Comparison of ENCODE assay signal across 27 cellular contexts in genomic region chr2:42331569-42332284, GRCh38. TPM values are rescaled to one million over a fixed set of nuclear protein-coding genes. Genes with fewer than 3 reads are reported as not detected.
A peak's percentile ranks its signal among the peaks of the same experiment; 100 is the strongest.
DNase-seq lines count a peak whose midpoint lies in the region; ATAC-seq, FAIRE-seq and TF ChIP-seq lines count a peak whose summit lies in the region.
"Had no signal": no experiment of that assay in that cellular context is flagged by ENCODE, and none has a peak within 500 bp of the region (broad histone marks: within the 10 kb centered on the region; RNA-seq: fewer than 3 reads in every experiment).

No MANE protein-coding gene starts in this region.

- H3K4me3 ChIP-seq in astrocyte (ENCODE audit: insufficient read depth, low read depth, low read length), result no peak overlapping the region
- H3K4me3 ChIP-seq: GM23338, neural progenitor cell, prostate gland, upper lobe of left lung had no signal

- no peak for TF ChIP-seq CTCF in astrocyte (IDR thresholded peaks at IDR 0.05; ENCODE audit: insufficient read depth, low read depth, low read length)

- H3K79me2 ChIP-seq in astrocyte (ENCODE audit: insufficient read depth, low read length), result peaks cover 5% of the 10 kb centered on the region

- H3K27me3 ChIP-seq in astrocyte (ENCODE audit: insufficient read depth, low read length), result no peaks in the 10 kb centered on the region
- H3K27me3 ChIP-seq: neural progenitor cell, upper lobe of left lung had no signal

- no peak for DNase-seq in stimulated activated naive CD8-positive, alpha-beta T cell treated with anti-CD3 and anti-CD28 coated beads, Interleukin-15, Interleukin-2, amounts not matched to agents 100 U/mL and 50 U/mL, for 24 hours
- DNase-seq in astrocyte (ENCODE audit: low read depth) (no peak), iris pigment epithelial cell (ENCODE audit: low read depth) (peak; percentile 74), DMS153 treated with DMSO at 0.1 percent for 48 hours (lab: John Stamatoyannopoulos, UW; ENCODE audit: unreplicated experiment) (no peak), DMS 273 (lab: John Stamatoyannopoulos, UW; ENCODE audit: unreplicated experiment) (no peak)
- no peak for DNase-seq in stimulated activated naive B cell treated with anti-CD40 and anti-IgM and Interleukin-4, amounts not matched to agents 10 μg/mL and 1 μg/mL and 100 μg/mL, for 72 hours
- DNase-seq: amygdala; caudate nucleus; DMS79 treated with DMSO at 0.1 percent for 48 hours; KG1; NCI-H1930; NCI-H446 treated with DMSO at 0.1 percent for 48 hours; RPMI8226; small intestine; stimulated activated CD4-positive, alpha-beta T cell treated with anti-CD3 and anti-CD28 coated beads, Interleukin-4, amount 100 ng/mL, for 1 hour; T1000; upper lobe of left lung had no signal

- H3K27ac Mint-ChIP-seq in stimulated activated naive CD8-positive, alpha-beta T cell treated with anti-CD3 and anti-CD28 coated beads, Interleukin-15, Interleukin-2, amounts not matched to agents 100 ng/mL and 50 ng/mL, for 24 hours, result peak overlapping the region; percentile 65
- H3K27ac Mint-ChIP-seq in astrocyte (ENCODE audit: unreplicated experiment), result peak overlapping the region; percentile 16
- H3K27ac Mint-ChIP-seq in stimulated activated naive B cell treated with anti-CD40 and anti-IgM and Interleukin-4, amounts not matched to agents 10 μg/mL and 1 μg/mL and 100 μg/mL, for 72 hours, result peak overlapping the region; percentile 31
- H3K27ac Mint-ChIP-seq: activated T-helper 2 cell treated with anti-CD3 and anti-CD28 coated beads, Interferon-gamma antibody, Interleukin-2, Interleukin-4, amounts not matched to agents 10 μg/mL and 5 μg/mL and 100 μg/mL, durations not matched to agents 14 hours and 24 hours and 36 hours; GM23338; neural progenitor cell had no signal

- ATAC-seq in stimulated activated naive CD8-positive, alpha-beta T cell treated with anti-CD3 and anti-CD28 coated beads, Interleukin-15, Interleukin-2, amounts not matched to agents 100 U/mL and 50 U/mL, for 24 hours, result no peak
- no peak for ATAC-seq in stimulated activated naive B cell treated with anti-CD40 and anti-IgM and Interleukin-4, amounts not matched to agents 10 μg/mL and 1 μg/mL and 100 μg/mL, for 72 hours (replicated peaks)
- no peak for ATAC-seq in HG03095 (IDR thresholded peaks at IDR 0.05; ENCODE audit: unreplicated experiment)
- ATAC-seq: activated CD4-positive, CD25-positive, alpha-beta regulatory T cell treated with anti-CD3 and anti-CD28 coated beads, Interleukin-2, amount 50 U/mL, for 24 hours; GM23338; SK-N-SH treated with all-trans-retinoic acid at 6 μM for 48 hours had no signal

- H2AFZ ChIP-seq in astrocyte (ENCODE audit: low read depth, low read length), result no peak overlapping the region
- H2AFZ ChIP-seq: GM23338, neural progenitor cell had no signal

- peaks cover 76% of the 10 kb centered on the region for H3K36me3 Mint-ChIP-seq in stimulated activated naive CD8-positive, alpha-beta T cell treated with anti-CD3 and anti-CD28 coated beads, Interleukin-15, Interleukin-2, amounts not matched to agents 100 ng/mL and 50 ng/mL, for 24 hours (ENCODE audit: low read depth)
- peaks cover 24% of the 10 kb centered on the region for H3K36me3 Mint-ChIP-seq in astrocyte (ENCODE audit: low read depth, unreplicated experiment)
- peaks cover 36 to 50% of the 10 kb centered on the region in 2 donors for H3K36me3 Mint-ChIP-seq in stimulated activated naive B cell treated with anti-CD40 and anti-IgM and Interleukin-4, amounts not matched to agents 10 μg/mL and 1 μg/mL and 100 μg/mL, for 72 hours

- H3K4me1 ChIP-seq in astrocyte (ENCODE audit: insufficient read depth, low read length), result no peaks in the 10 kb centered on the region
- H3K4me1 ChIP-seq: prostate gland, upper lobe of left lung had no signal

- H3K4me2 ChIP-seq in astrocyte (ENCODE audit: low read length), result no peak overlapping the region
- H3K4me2 ChIP-seq: GM23338, neural progenitor cell had no signal

- H4K20me1 ChIP-seq in astrocyte (ENCODE audit: insufficient read depth, low read length), result no peaks in the 10 kb centered on the region

- H3K9ac ChIP-seq in astrocyte (ENCODE audit: low read length), result no peak overlapping the region
- H3K9ac ChIP-seq: neural progenitor cell had no signal

- H3K4me1 Mint-ChIP-seq in stimulated activated naive CD8-positive, alpha-beta T cell treated with anti-CD3 and anti-CD28 coated beads, Interleukin-15, Interleukin-2, amounts not matched to agents 100 ng/mL and 50 ng/mL, for 24 hours (ENCODE audit: low read depth), result peaks cover 9% of the 10 kb centered on the region
- H3K4me1 Mint-ChIP-seq in astrocyte (ENCODE audit: low read depth, unreplicated experiment), result peaks cover 20% of the 10 kb centered on the region
- H3K4me1 Mint-ChIP-seq in stimulated activated naive B cell treated with anti-CD40 and anti-IgM and Interleukin-4, amounts not matched to agents 10 μg/mL and 1 μg/mL and 100 μg/mL, for 72 hours, result peaks cover 0 to 1% of the 10 kb centered on the region in 2 donors
- H3K4me1 Mint-ChIP-seq: GM23338 had no signal

- no peak overlapping the region for H3K4me3 Mint-ChIP-seq in stimulated activated naive CD8-positive, alpha-beta T cell treated with anti-CD3 and anti-CD28 coated beads, Interleukin-15, Interleukin-2, amounts not matched to agents 100 ng/mL and 50 ng/mL, for 24 hours
- no peak overlapping the region for H3K4me3 Mint-ChIP-seq in astrocyte (ENCODE audit: unreplicated experiment)
- H3K4me3 Mint-ChIP-seq in stimulated activated naive B cell treated with anti-CD40 and anti-IgM and Interleukin-4, amounts not matched to agents 10 μg/mL and 1 μg/mL and 100 μg/mL, for 72 hours, result no peak overlapping the region
- H3K4me3 Mint-ChIP-seq: GM23338, neural progenitor cell had no signal

- H3K27ac ChIP-seq in astrocyte (ENCODE audit: low read depth, low read length), result no peak overlapping the region
- H3K27ac ChIP-seq: neural progenitor cell, prostate gland, upper lobe of left lung had no signal

- H3K9me3 ChIP-seq in astrocyte (ENCODE audit: insufficient read depth, low read depth, low read length), result no peaks in the 10 kb centered on the region
- H3K9me3 ChIP-seq: prostate gland, upper lobe of left lung had no signal

- H3K36me3 ChIP-seq in astrocyte (ENCODE audit: insufficient read depth, low read length), result peaks cover 39% of the 10 kb centered on the region
- H3K36me3 ChIP-seq: prostate gland had no signal

- no peaks in the 10 kb centered on the region for H3K27me3 Mint-ChIP-seq in stimulated activated naive CD8-positive, alpha-beta T cell treated with anti-CD3 and anti-CD28 coated beads, Interleukin-15, Interleukin-2, amounts not matched to agents 100 ng/mL and 50 ng/mL, for 24 hours
- H3K27me3 Mint-ChIP-seq in astrocyte (ENCODE audit: low read depth, unreplicated experiment), result no peaks in the 10 kb centered on the region
- no peaks in the 10 kb centered on the region for H3K27me3 Mint-ChIP-seq in stimulated activated naive B cell treated with anti-CD40 and anti-IgM and Interleukin-4, amounts not matched to agents 10 μg/mL and 1 μg/mL and 100 μg/mL, for 72 hours

- FAIRE-seq in astrocyte (lab: Jason Lieb, UNC), result no peak
- FAIRE-seq: GM12892, GM19239, small intestine had no signal

- no peaks in the 10 kb centered on the region for H3K9me3 Mint-ChIP-seq in stimulated activated naive CD8-positive, alpha-beta T cell treated with anti-CD3 and anti-CD28 coated beads, Interleukin-15, Interleukin-2, amounts not matched to agents 100 ng/mL and 50 ng/mL, for 24 hours
- no peaks in the 10 kb centered on the region for H3K9me3 Mint-ChIP-seq in astrocyte (ENCODE audit: unreplicated experiment)
- H3K9me3 Mint-ChIP-seq in stimulated activated naive B cell treated with anti-CD40 and anti-IgM and Interleukin-4, amounts not matched to agents 10 μg/mL and 1 μg/mL and 100 μg/mL, for 72 hours, result peaks cover 0 to 2% of the 10 kb centered on the region in 2 donors
- H3K9me3 Mint-ChIP-seq: activated T-helper 2 cell treated with anti-CD3 and anti-CD28 coated beads, Interferon-gamma antibody, Interleukin-2, Interleukin-4, amounts not matched to agents 10 μg/mL and 5 μg/mL and 100 μg/mL, durations not matched to agents 14 hours and 24 hours and 36 hours; GM23338; neural progenitor cell had no signal

RNA-seq across cellular contexts. Expression of gene COX7A2L, which starts 29.3 kb away (rescaled TPM):
- total RNA-seq in astrocyte, result 125 and 126 TPM in 2 replicates
